Comparison of ENCODE assay signal across 24 cellular contexts in genomic region chr20:53227523-53227922, GRCh38.
DNase-seq lines count a peak whose midpoint lies in the region; ATAC-seq and TF ChIP-seq lines count a peak whose summit lies in the region.
"Had no signal": no experiment of that assay in that cellular context is flagged by ENCODE, and none has a peak within 500 bp of the region (broad histone marks: within the 10 kb centered on the region; RNA-seq: fewer than 3 reads in every experiment).

No MANE protein-coding gene starts in this region.

- H3K9me3 Mint-ChIP-seq in T-cell, result no peaks in the 10 kb centered on the region
- no peaks in the 10 kb centered on the region for H3K9me3 Mint-ChIP-seq in activated CD4-positive, alpha-beta T cell treated with anti-CD3 and anti-CD28 coated beads for 36 hours (ENCODE audit: low read depth)
- H3K9me3 Mint-ChIP-seq: activated naive CD4-positive, alpha-beta T cell treated with anti-CD3 and anti-CD28 coated beads, Interleukin-2, amount 50 U/mL, for 24 hours; activated T-helper 1 cell treated with anti-CD3 and anti-CD28 coated beads, Interleukin-12 subunit alpha, Interleukin-12 subunit beta, Interleukin-2, Interleukin-4 antibody, amounts not matched to agents 30 ng/mL and 10 ng/mL and 1 ng/mL, durations not matched to agents 14 hours and 24 hours and 36 hours had no signal

- POLR2A ChIA-PET in T-cell (lab: Charles Lee), result no interaction called here
- POLR2A ChIA-PET in activated CD4-positive, alpha-beta T cell treated with anti-CD3 and anti-CD28 coated beads for 36 hours (lab: Charles Lee), result no interaction called here

- CTCF ChIA-PET in T-cell (lab: Charles Lee), result interaction anchor here (0.6 to 0.7 kb wide), 3 partner anchors 118 to 1210 kb away, joined by 3 to 5 read pairs (median 4); no protein-coding TSS in a partner anchor
- CTCF ChIA-PET in activated CD4-positive, alpha-beta T cell treated with anti-CD3 and anti-CD28 coated beads for 36 hours (lab: Charles Lee), result no interaction called here

- ATAC-seq in SK-N-SH treated with all-trans-retinoic acid at 6 μM for 48 hours, result no peak
- no peak for ATAC-seq in HG03439 (IDR thresholded peaks at IDR 0.05; ENCODE audit: unreplicated experiment)
- ATAC-seq in T-cell (replicated peaks in 1 of 4), result no peak
- no peak for ATAC-seq in HG02798 (IDR thresholded peaks at IDR 0.05; ENCODE audit: poor library complexity, unreplicated experiment)
- ATAC-seq in activated CD4-positive, alpha-beta T cell treated with anti-CD3 and anti-CD28 coated beads for 36 hours, result no peak
- ATAC-seq: activated CD8-positive, alpha-beta memory T cell treated with anti-CD3 and anti-CD28 coated beads, Interleukin-2, amount 10 ng/mL, durations not matched to agents 7 days and 5 days; psoas muscle had no signal

- H3K27ac Mint-ChIP-seq in T-cell, result no peak overlapping the region
- H3K27ac Mint-ChIP-seq in activated CD4-positive, alpha-beta T cell treated with anti-CD3 and anti-CD28 coated beads for 36 hours, result no peak overlapping the region
- H3K27ac Mint-ChIP-seq: activated CD4-positive, alpha-beta T cell treated with anti-CD3 and anti-CD28 coated beads, Interleukin-2, amount 10 ng/mL, durations not matched to agents 7 days and 5 days; activated CD8-positive, alpha-beta memory T cell treated with anti-CD3 and anti-CD28 coated beads, Interleukin-2, amount 10 ng/mL, durations not matched to agents 7 days and 5 days; activated naive CD4-positive, alpha-beta T cell treated with anti-CD3 and anti-CD28 coated beads, Interleukin-2, amount 50 U/mL, for 24 hours; activated T-helper 1 cell treated with anti-CD3 and anti-CD28 coated beads, Interleukin-12 subunit alpha, Interleukin-12 subunit beta, Interleukin-2, Interleukin-4 antibody, amounts not matched to agents 30 ng/mL and 10 ng/mL and 1 ng/mL, durations not matched to agents 14 hours and 24 hours and 36 hours; B cell; dendritic cell treated with granulocyte-macrophage colony-stimulating factor and Interleukin-4, amounts not matched to agents 40 ng/mL and 50 ng/mL, for 4 days had no signal

- peaks cover 12 to 17% of the 10 kb centered on the region in 2 donors for H3K27me3 Mint-ChIP-seq in T-cell
- peaks cover 4% of the 10 kb centered on the region for H3K27me3 Mint-ChIP-seq in activated CD4-positive, alpha-beta T cell treated with anti-CD3 and anti-CD28 coated beads for 36 hours
- H3K27me3 Mint-ChIP-seq: activated naive CD4-positive, alpha-beta T cell treated with anti-CD3 and anti-CD28 coated beads, Interleukin-2, amount 50 U/mL, for 24 hours had no signal

- intact Hi-C loops in activated CD4-positive, alpha-beta T cell treated with anti-CD3 and anti-CD28 coated beads for 36 hours (cut with DNase I, micrococcal nuclease), result loop anchor here in 1 of 2 experiments (10.0 kb wide), 1 partner anchor 717 kb away; no protein-coding TSS in a partner anchor

- H3K4me3 Mint-ChIP-seq in T-cell, result no peak overlapping the region
- no peak overlapping the region for H3K4me3 Mint-ChIP-seq in activated CD4-positive, alpha-beta T cell treated with anti-CD3 and anti-CD28 coated beads for 36 hours
- H3K4me3 Mint-ChIP-seq: activated CD4-positive, alpha-beta T cell treated with anti-CD3 and anti-CD28 coated beads, Interleukin-2, amount 10 ng/mL, durations not matched to agents 7 days and 5 days; activated CD8-positive, alpha-beta memory T cell treated with anti-CD3 and anti-CD28 coated beads, Interleukin-2, amount 10 ng/mL, durations not matched to agents 7 days and 5 days; activated naive CD4-positive, alpha-beta T cell treated with anti-CD3 and anti-CD28 coated beads, Interleukin-2, amount 50 U/mL, for 24 hours; activated T-helper 1 cell treated with anti-CD3 and anti-CD28 coated beads, Interleukin-12 subunit alpha, Interleukin-12 subunit beta, Interleukin-2, Interleukin-4 antibody, amounts not matched to agents 30 ng/mL and 10 ng/mL and 1 ng/mL, durations not matched to agents 14 hours and 24 hours and 36 hours; B cell; dendritic cell treated with granulocyte-macrophage colony-stimulating factor and Interleukin-4, amounts not matched to agents 40 ng/mL and 50 ng/mL, for 4 days had no signal

- peak; percentile 21 for DNase-seq in SKM-1 treated with dmso at 0.1 percent for 144 hours (lab: John Stamatoyannopoulos, UW; ENCODE audit: unreplicated experiment)
- no peak for DNase-seq in SKM-1 (lab: John Stamatoyannopoulos, UW; ENCODE audit: unreplicated experiment)
- peak; percentile 14 for DNase-seq in iris pigment epithelial cell (ENCODE audit: low read depth)
- no peak for DNase-seq in T-cell
- no peak for DNase-seq in activated CD4-positive, alpha-beta T cell treated with anti-CD3 and anti-CD28 coated beads for 36 hours
- DNase-seq: activated CD4-positive, alpha-beta T cell treated with anti-CD3 and anti-CD28 coated beads, Interleukin-2, amount 10 ng/mL, durations not matched to agents 7 days and 5 days; activated CD8-positive, alpha-beta memory T cell treated with anti-CD3 and anti-CD28 coated beads, Interleukin-2, amount 10 ng/mL, durations not matched to agents 7 days and 5 days; central memory CD4-positive, alpha-beta T cell; DMS153; mammary epithelial cell; NCI-H1092 treated with DMSO at 0.1 percent for 48 hours; NCI-H2029; NCI-H82; Peyer's patch; psoas muscle; SIG-M5; T-helper 2 cell had no signal

- peaks cover 0 to 4% (median 0%) of the 10 kb centered on the region in 3 donors for H3K4me1 Mint-ChIP-seq in T-cell
- H3K4me1 Mint-ChIP-seq in activated CD4-positive, alpha-beta T cell treated with anti-CD3 and anti-CD28 coated beads for 36 hours, result peaks cover 18% of the 10 kb centered on the region
- H3K4me1 Mint-ChIP-seq: activated CD8-positive, alpha-beta memory T cell treated with anti-CD3 and anti-CD28 coated beads, Interleukin-2, amount 10 ng/mL, durations not matched to agents 7 days and 5 days had no signal

- H3K36me3 Mint-ChIP-seq in T-cell, result peaks cover 9% of the 10 kb centered on the region
- H3K36me3 Mint-ChIP-seq in activated CD4-positive, alpha-beta T cell treated with anti-CD3 and anti-CD28 coated beads for 36 hours (ENCODE audit: low read depth), result peaks cover 5% of the 10 kb centered on the region
- H3K36me3 Mint-ChIP-seq: activated CD8-positive, alpha-beta memory T cell treated with anti-CD3 and anti-CD28 coated beads, Interleukin-2, amount 10 ng/mL, durations not matched to agents 7 days and 5 days had no signal

TF ChIP-seq in SK-N-SH treated with all-trans-retinoic acid at 6 μM for 48 hours, 23 proteins besides CTCF, POLR2A, EP300 and RAD21:
- TF ChIP-seq GLIS3 (CRISPR knock-in tag; IDR thresholded peaks at IDR 0.05) (0 out of 2 replicates have a peak, but pooled peaks have one; percentile 17), TCF4 (CRISPR knock-in tag; IDR thresholded peaks at IDR 0.05; ENCODE audit: borderline replicate concordance) (0 out of 2 replicates have a peak, but pooled peaks have one; percentile 35), ZNF70 (CRISPR knock-in tag; IDR thresholded peaks at IDR 0.05) (no peak), ISL1 (CRISPR knock-in tag; IDR thresholded peaks at IDR 0.05) (peak; percentile 75)
- TF ChIP-seq, protein P1, sequence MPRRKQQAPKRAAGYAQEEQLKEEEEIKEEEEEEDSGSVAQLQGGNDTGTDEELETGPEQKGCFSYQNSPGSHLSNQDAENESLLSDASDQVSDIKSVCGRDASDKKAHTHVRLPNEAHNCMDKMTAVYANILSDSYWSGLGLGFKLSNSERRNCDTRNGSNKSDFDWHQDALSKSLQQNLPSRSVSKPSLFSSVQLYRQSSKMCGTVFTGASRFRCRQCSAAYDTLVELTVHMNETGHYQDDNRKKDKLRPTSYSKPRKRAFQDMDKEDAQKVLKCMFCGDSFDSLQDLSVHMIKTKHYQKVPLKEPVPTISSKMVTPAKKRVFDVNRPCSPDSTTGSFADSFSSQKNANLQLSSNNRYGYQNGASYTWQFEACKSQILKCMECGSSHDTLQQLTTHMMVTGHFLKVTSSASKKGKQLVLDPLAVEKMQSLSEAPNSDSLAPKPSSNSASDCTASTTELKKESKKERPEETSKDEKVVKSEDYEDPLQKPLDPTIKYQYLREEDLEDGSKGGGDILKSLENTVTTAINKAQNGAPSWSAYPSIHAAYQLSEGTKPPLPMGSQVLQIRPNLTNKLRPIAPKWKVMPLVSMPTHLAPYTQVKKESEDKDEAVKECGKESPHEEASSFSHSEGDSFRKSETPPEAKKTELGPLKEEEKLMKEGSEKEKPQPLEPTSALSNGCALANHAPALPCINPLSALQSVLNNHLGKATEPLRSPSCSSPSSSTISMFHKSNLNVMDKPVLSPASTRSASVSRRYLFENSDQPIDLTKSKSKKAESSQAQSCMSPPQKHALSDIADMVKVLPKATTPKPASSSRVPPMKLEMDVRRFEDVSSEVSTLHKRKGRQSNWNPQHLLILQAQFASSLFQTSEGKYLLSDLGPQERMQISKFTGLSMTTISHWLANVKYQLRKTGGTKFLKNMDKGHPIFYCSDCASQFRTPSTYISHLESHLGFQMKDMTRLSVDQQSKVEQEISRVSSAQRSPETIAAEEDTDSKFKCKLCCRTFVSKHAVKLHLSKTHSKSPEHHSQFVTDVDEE (CRISPR knock-in tag; IDR thresholded peaks at IDR 0.05), result 0 out of 2 replicates have a peak, but pooled peaks have one; percentile 46
TF ChIP-seq in SK-N-SH treated with all-trans-retinoic acid at 6 μM for 48 hours: peak in this region for 4.

Comparison
In these comparisons a context has a peak if more than half of its experiments do, and no peak if none do; other contexts are left out.
1. DNase-seq: peak in SKM-1 treated with dmso at 0.1 percent for 144 hours (single experiment) and iris pigment epithelial cell (single experiment); none in SKM-1 (single experiment), T-cell (0 of 34) and activated CD4-positive, alpha-beta T cell treated with anti-CD3 and anti-CD28 coated beads for 36 hours (single experiment).